ENCODE assay signal across 25 cellular contexts in the genomic region with DNA sequence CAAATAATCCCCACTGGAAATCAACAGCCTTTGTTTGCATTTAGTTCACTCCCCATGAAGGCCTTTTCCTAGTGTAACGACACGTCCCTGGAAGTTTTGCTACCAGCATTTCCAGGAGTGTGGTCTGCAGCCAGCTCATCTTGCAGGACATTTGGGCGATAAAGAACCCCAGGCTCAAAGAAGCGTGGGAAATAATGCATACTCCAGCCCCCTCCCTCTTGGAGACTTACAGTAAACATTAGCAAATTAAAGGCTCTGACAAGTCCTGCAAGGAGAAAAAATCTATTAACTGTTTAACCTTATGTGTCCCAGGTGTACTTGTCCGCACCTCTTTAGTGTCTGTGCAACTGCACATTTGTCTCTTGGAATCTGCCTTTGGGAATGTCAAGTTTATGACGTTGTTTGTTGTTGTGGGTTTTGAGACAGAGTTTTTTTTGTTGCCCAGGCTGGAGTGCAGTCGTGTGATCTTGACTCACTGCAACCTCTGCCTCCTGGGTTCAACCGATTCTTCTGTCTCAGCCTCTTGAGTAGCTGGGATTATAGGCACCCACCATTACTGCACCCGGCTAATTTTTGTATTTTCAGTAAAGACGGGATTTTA.
"Had no signal": no experiment of that assay in that cellular context is flagged by ENCODE, and none has a peak within 500 bp of the region (broad histone marks: within the 10 kb centered on the region; RNA-seq: fewer than 3 reads in every experiment).

No MANE protein-coding gene starts in this region.

- H3K27me3 ChIP-seq: esophagus squamous epithelium, suprapubic skin, upper lobe of left lung had no signal

- DNase-seq: activated CD4-positive, alpha-beta memory T cell treated with anti-CD3 and anti-CD28 coated beads, Interleukin-2, amount 10 ng/mL, durations not matched to agents 7 days and 5 days; activated CD4-positive, alpha-beta T cell treated with anti-CD3 and anti-CD28 coated beads for 48 hours; activated CD4-positive, CD25-positive, alpha-beta regulatory T cell; activated CD8-positive, alpha-beta memory T cell treated with anti-CD3 and anti-CD28 coated beads, Interleukin-2, amount 10 ng/mL, durations not matched to agents 7 days and 5 days; activated naive CD4-positive, alpha-beta T cell; activated naive CD8-positive, alpha-beta T cell treated with anti-CD3 and anti-CD28 coated beads, Interleukin-2, amount 10 ng/mL, durations not matched to agents 7 days and 5 days; amygdala; dermis blood vessel endothelial cell; effector memory CD4-positive, alpha-beta T cell; esophagus squamous epithelium; hypothalamus; islet precursor cell; left colon; lower lobe of right lung; nephron progenitor cell; right cardiac atrium; small intestine; stimulated activated CD4-positive, alpha-beta T cell treated with anti-CD3 and anti-CD28 coated beads, Interleukin-15, amount 100 ng/mL, for 24 hours; stimulated activated CD4-positive, alpha-beta T cell treated with anti-CD3 and anti-CD28 coated beads, Interleukin-2, amount 100 ng/mL, for 48 hours; upper lobe of left lung had no signal

- H3K9me3 Mint-ChIP-seq: activated T-helper 17 cell treated with anti-CD3 and anti-CD28 coated beads, Interleukin-2, amount 50 U/mL, for 72 hours had no signal

- H3K27ac ChIP-seq: lower lobe of right lung, suprapubic skin had no signal

- H3K27ac Mint-ChIP-seq: activated CD4-positive, alpha-beta memory T cell treated with anti-CD3 and anti-CD28 coated beads, Interleukin-2, amount 10 ng/mL, durations not matched to agents 7 days and 5 days; activated CD8-positive, alpha-beta memory T cell treated with anti-CD3 and anti-CD28 coated beads, Interleukin-2, amount 10 ng/mL, durations not matched to agents 7 days and 5 days; activated naive CD8-positive, alpha-beta T cell treated with anti-CD3 and anti-CD28 coated beads, Interleukin-2, amount 10 ng/mL, durations not matched to agents 7 days and 5 days; activated T-helper 17 cell treated with anti-CD3 and anti-CD28 coated beads, Interleukin-2, amount 50 U/mL, for 72 hours; nephron progenitor cell; progenitor cell of endocrine pancreas; stimulated activated naive CD8-positive, alpha-beta T cell treated with anti-CD3 and anti-CD28 coated beads, Interleukin-15, Interleukin-2, amounts not matched to agents 100 ng/mL and 50 ng/mL, for 24 hours had no signal

- H3K4me3 ChIP-seq: esophagus squamous epithelium, lower lobe of right lung, suprapubic skin, upper lobe of left lung had no signal

- H3K27me3 Mint-ChIP-seq: activated CD4-positive, alpha-beta memory T cell treated with anti-CD3 and anti-CD28 coated beads, Interleukin-2, amount 10 ng/mL, durations not matched to agents 7 days and 5 days; activated CD8-positive, alpha-beta memory T cell treated with anti-CD3 and anti-CD28 coated beads, Interleukin-2, amount 10 ng/mL, durations not matched to agents 7 days and 5 days; activated naive CD8-positive, alpha-beta T cell treated with anti-CD3 and anti-CD28 coated beads, Interleukin-2, amount 10 ng/mL, durations not matched to agents 7 days and 5 days; activated T-helper 17 cell treated with anti-CD3 and anti-CD28 coated beads, Interleukin-2, amount 50 U/mL, for 72 hours; progenitor cell of endocrine pancreas; stimulated activated naive CD8-positive, alpha-beta T cell treated with anti-CD3 and anti-CD28 coated beads, Interleukin-15, Interleukin-2, amounts not matched to agents 100 ng/mL and 50 ng/mL, for 24 hours had no signal

- H3K4me3 Mint-ChIP-seq: activated CD4-positive, alpha-beta memory T cell treated with anti-CD3 and anti-CD28 coated beads, Interleukin-2, amount 10 ng/mL, durations not matched to agents 7 days and 5 days; activated CD8-positive, alpha-beta memory T cell treated with anti-CD3 and anti-CD28 coated beads, Interleukin-2, amount 10 ng/mL, durations not matched to agents 7 days and 5 days; activated naive CD8-positive, alpha-beta T cell treated with anti-CD3 and anti-CD28 coated beads, Interleukin-2, amount 10 ng/mL, durations not matched to agents 7 days and 5 days; activated T-helper 17 cell treated with anti-CD3 and anti-CD28 coated beads, Interleukin-2, amount 50 U/mL, for 72 hours; nephron progenitor cell; stimulated activated naive CD8-positive, alpha-beta T cell treated with anti-CD3 and anti-CD28 coated beads, Interleukin-15, Interleukin-2, amounts not matched to agents 100 ng/mL and 50 ng/mL, for 24 hours had no signal

- H3K4me1 ChIP-seq: suprapubic skin had no signal

- H3K9me3 ChIP-seq: suprapubic skin had no signal

- H3K4me1 Mint-ChIP-seq: activated CD4-positive, alpha-beta memory T cell treated with anti-CD3 and anti-CD28 coated beads, Interleukin-2, amount 10 ng/mL, durations not matched to agents 7 days and 5 days; activated T-helper 17 cell treated with anti-CD3 and anti-CD28 coated beads, Interleukin-2, amount 50 U/mL, for 72 hours had no signal

- FAIRE-seq: endothelial cell of umbilical vein, small intestine had no signal

- ATAC-seq: activated CD8-positive, alpha-beta memory T cell treated with anti-CD3 and anti-CD28 coated beads, Interleukin-2, amount 10 ng/mL, durations not matched to agents 7 days and 5 days; activated T-helper 17 cell treated with anti-CD3 and anti-CD28 coated beads, Interleukin-2, amount 50 U/mL, for 72 hours; left colon; right cardiac atrium had no signal
